29 cellular contexts compared by ENCODE assay signal in genomic region chr19:1970003-1970805, GRCh38. TPM values are rescaled to one million over a fixed set of nuclear protein-coding genes. Genes with fewer than 3 reads are reported as not detected.
A peak's percentile ranks its signal among the peaks of the same experiment; 100 is the strongest.
DNase-seq lines count a peak whose midpoint lies in the region; ATAC-seq and TF ChIP-seq lines count a peak whose summit lies in the region.
"Had no signal": no experiment of that assay in that cellular context is flagged by ENCODE, and none has a peak within 500 bp of the region (broad histone marks: within the 10 kb centered on the region; RNA-seq: fewer than 3 reads in every experiment).

No MANE protein-coding gene starts in this region.

- peak; percentile 30 for DNase-seq in AG08395 (ENCODE audit: low spot score)
- DNase-seq in HCEC 1CT, result peak; percentile 28
- no peak for DNase-seq in RWPE2 (ENCODE audit: low spot score)
- DNase-seq in glutamatergic neuron, result no peak
- no peak for DNase-seq in NCI-H69 (lab: John Stamatoyannopoulos, UW)
- no peak for DNase-seq in HUDEP-2 (lab: John Stamatoyannopoulos, UW; ENCODE audit: unreplicated experiment in 76 of 76)
- no peak for DNase-seq in stimulated activated CD4-positive, alpha-beta T cell treated with anti-CD3 and anti-CD28 coated beads, Interleukin-1b, Interleukin-23, amount 100 ng/mL, for 48 hours
- DNase-seq: activated B cell treated with CpG ODN at 0.5 μM for 24 hours; activated CD4-positive, alpha-beta T cell treated with anti-CD3 and anti-CD28 coated beads, Interleukin-2, amount 50 U/mL, for 4 hours; activated CD8-positive, alpha-beta memory T cell treated with anti-CD3 and anti-CD28 coated beads, Interleukin-2, amount 50 U/mL, for 4 hours; activated naive CD8-positive, alpha-beta T cell treated with anti-CD3 and anti-CD28 coated beads for 36 hours; heart right ventricle; IMR-90; left cardiac atrium; naive thymus-derived CD8-positive, alpha-beta T cell; NCI-H1417; NCI-H2081 treated with DMSO at 0.1 percent for 48 hours; NCI-H345; NCI-H82; SHP77; spleen; stimulated activated CD4-positive, alpha-beta T cell treated with anti-CD3 and anti-CD28 coated beads, Interleukin-4, amount 100 ng/mL, for 24 hours; stimulated activated naive CD4-positive, alpha-beta T cell; testis had no signal

- peak; percentile 81 for ATAC-seq in RWPE2 (ENCODE audit: low read depth)
- no peak for ATAC-seq in GM21423 (IDR thresholded peaks at IDR 0.05; ENCODE audit: unreplicated experiment)
- ATAC-seq: GM23338; left cardiac atrium; naive thymus-derived CD8-positive, alpha-beta T cell had no signal

- H3K9me3 ChIP-seq in RWPE2 (ENCODE audit: severe bottlenecking), result no peaks in the 10 kb centered on the region
- H3K9me3 ChIP-seq: heart right ventricle, spleen, testis, vagina had no signal

- peaks cover 4% of the 10 kb centered on the region for H3K9me3 Mint-ChIP-seq in glutamatergic neuron (ENCODE audit: unreplicated experiment)
- H3K9me3 Mint-ChIP-seq: activated B cell treated with CpG ODN at 0.5 μM for 24 hours; activated naive CD8-positive, alpha-beta T cell treated with anti-CD3 and anti-CD28 coated beads for 36 hours; activated T-helper 2 cell treated with anti-CD3 and anti-CD28 coated beads, Interferon-gamma antibody, Interleukin-2, Interleukin-4, amounts not matched to agents 10 μg/mL and 5 μg/mL and 100 μg/mL, durations not matched to agents 14 hours and 24 hours and 36 hours; GM23338; naive thymus-derived CD8-positive, alpha-beta T cell had no signal

- H3K4me3 Mint-ChIP-seq in glutamatergic neuron (ENCODE audit: unreplicated experiment), result no peak overlapping the region
- H3K4me3 Mint-ChIP-seq: activated B cell treated with CpG ODN at 0.5 μM for 24 hours; activated naive CD8-positive, alpha-beta T cell treated with anti-CD3 and anti-CD28 coated beads for 36 hours; GM23338 had no signal

- peaks cover 13% of the 10 kb centered on the region for H3K36me3 ChIP-seq in RWPE2 (ENCODE audit: low read depth)

- H3K27me3 ChIP-seq in RWPE2 (ENCODE audit: insufficient read depth, poor library complexity, severe bottlenecking), result no peaks in the 10 kb centered on the region
- H3K27me3 ChIP-seq: heart right ventricle, spleen, testis, vagina had no signal

- H3K4me1 Mint-ChIP-seq in glutamatergic neuron (ENCODE audit: low read depth, unreplicated experiment), result no peaks in the 10 kb centered on the region
- H3K4me1 Mint-ChIP-seq: GM23338 had no signal

- peak overlapping the region; percentile 32 for H3K27ac ChIP-seq in RWPE2 (ENCODE audit: poor library complexity, severe bottlenecking)
- H3K27ac ChIP-seq: heart right ventricle, parathyroid adenoma, spleen, testis, vagina had no signal

- no peak overlapping the region for H3K4me3 ChIP-seq in RWPE2 (ENCODE audit: severe bottlenecking)
- H3K4me3 ChIP-seq: GM23338, heart right ventricle, spleen, testis, vagina had no signal

- peaks cover 6% of the 10 kb centered on the region for H3K4me1 ChIP-seq in RWPE2 (ENCODE audit: insufficient read depth, poor library complexity, severe bottlenecking)
- H3K4me1 ChIP-seq: heart right ventricle, parathyroid adenoma, testis had no signal

- peaks cover 5% of the 10 kb centered on the region for H3K27me3 Mint-ChIP-seq in glutamatergic neuron (ENCODE audit: unreplicated experiment)
- H3K27me3 Mint-ChIP-seq: activated B cell treated with CpG ODN at 0.5 μM for 24 hours; activated naive CD8-positive, alpha-beta T cell treated with anti-CD3 and anti-CD28 coated beads for 36 hours; naive thymus-derived CD8-positive, alpha-beta T cell had no signal

- no peaks in the 10 kb centered on the region for H3K36me3 Mint-ChIP-seq in glutamatergic neuron (ENCODE audit: unreplicated experiment)
- H3K36me3 Mint-ChIP-seq: activated naive CD8-positive, alpha-beta T cell treated with anti-CD3 and anti-CD28 coated beads for 36 hours had no signal

- peak overlapping the region; percentile 48 for H3K27ac Mint-ChIP-seq in glutamatergic neuron (ENCODE audit: unreplicated experiment)
- H3K27ac Mint-ChIP-seq: activated B cell treated with CpG ODN at 0.5 μM for 24 hours; activated naive CD8-positive, alpha-beta T cell treated with anti-CD3 and anti-CD28 coated beads for 36 hours; activated T-helper 2 cell treated with anti-CD3 and anti-CD28 coated beads, Interferon-gamma antibody, Interleukin-2, Interleukin-4, amounts not matched to agents 10 μg/mL and 5 μg/mL and 100 μg/mL, durations not matched to agents 14 hours and 24 hours and 36 hours; GM23338 had no signal

- TF ChIP-seq CTCF in RWPE2 (IDR thresholded peaks at IDR 0.05; ENCODE audit: poor library complexity, severe bottlenecking) (no peak), glutamatergic neuron (IDR thresholded peaks at IDR 0.05; ENCODE audit: partially characterized antibody, unreplicated experiment) (no peak)

RNA-seq across cellular contexts. Expression of gene CSNK1G2, which starts 29.2 kb away (rescaled TPM):
- total RNA-seq in glutamatergic neuron (ENCODE audit: unreplicated experiment), result 104 TPM

RNA-seq across cellular contexts. Expression of gene BTBD2, which starts 45.3 kb away (rescaled TPM):
- total RNA-seq in glutamatergic neuron (ENCODE audit: unreplicated experiment), result 70.4 TPM

Comparison
In these comparisons a context has a peak if more than half of its experiments do, and no peak if none do; other contexts are left out.
1. DNase-seq: peak in AG08395 (single experiment) and HCEC 1CT (single experiment); none in RWPE2 (single experiment), glutamatergic neuron (single experiment), NCI-H69 (single experiment), HUDEP-2 (0 of 76) and stimulated activated CD4-positive, alpha-beta T cell treated with anti-CD3 and anti-CD28 coated beads, Interleukin-1b, Interleukin-23, amount 100 ng/mL, for 48 hours (single experiment).